25 cellular contexts compared by ENCODE assay signal in the genomic region with DNA sequence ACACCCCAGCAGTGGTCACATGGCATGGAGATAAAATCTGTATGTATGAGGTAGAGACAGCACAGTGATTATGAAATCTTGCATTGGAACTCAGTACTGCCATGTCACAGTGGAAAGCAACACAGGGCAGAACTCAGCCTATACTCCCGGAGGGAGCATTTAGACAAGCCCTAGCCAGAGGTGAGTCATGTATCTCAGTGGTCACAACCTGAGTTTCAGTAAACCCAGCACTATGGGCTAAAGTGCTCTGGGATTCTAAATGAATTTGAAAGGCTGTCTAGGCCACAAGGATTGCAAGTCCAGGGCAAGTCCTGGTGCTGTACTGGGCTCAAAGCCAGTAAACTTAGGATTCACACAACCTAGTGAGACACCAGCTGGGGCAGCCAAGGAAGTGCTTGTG.
DNase-seq lines count a peak whose midpoint lies in the region; ATAC-seq, FAIRE-seq and TF ChIP-seq lines count a peak whose summit lies in the region.
"Had no signal": no experiment of that assay in that cellular context is flagged by ENCODE, and none has a peak within 500 bp of the region (broad histone marks: within the 10 kb centered on the region; RNA-seq: fewer than 3 reads in every experiment).

No MANE protein-coding gene starts in this region.

- H3K9me3 Mint-ChIP-seq in MCF 10A (ENCODE audit: unreplicated experiment): no peaks in the 10 kb centered on the region
- H3K9me3 Mint-ChIP-seq in astrocyte (ENCODE audit: unreplicated experiment): peaks cover 7% of the 10 kb centered on the region
- H3K9me3 Mint-ChIP-seq in activated naive CD4-positive, alpha-beta T cell treated with anti-CD3 and anti-CD28 coated beads, Interleukin-2, amount 50 U/mL, for 72 hours: peaks cover 20 to 27% of the 10 kb centered on the region in 2 donors
- H3K9me3 Mint-ChIP-seq: GM23338 had no signal

- WGBS in trophoblast cell (ENCODE audit: extremely low coverage, insufficient coverage, insufficient read length): no CpG with 5 or more reads among the region's 1 CpG

- no peak overlapping the region for H2AK5ac ChIP-seq in trophoblast cell (ENCODE audit: low read length)

- no peaks in the 10 kb centered on the region for H3K27me3 ChIP-seq in breast epithelium
- H3K27me3 ChIP-seq in astrocyte (ENCODE audit: insufficient read depth, low read length): no peaks in the 10 kb centered on the region
- no peaks in the 10 kb centered on the region for H3K27me3 ChIP-seq in trophoblast cell (ENCODE audit: insufficient read depth, low read length)
- H3K27me3 ChIP-seq: BLaER1 treated with 17β-estradiol and CSF1 and Interleukin-3, amounts not matched to agents 10 nM and 100 nM; MG63 had no signal

- H3K4ac ChIP-seq in trophoblast cell (ENCODE audit: low read depth, low read length): no peak overlapping the region

- CTCF ChIA-PET in MCF 10A (lab: Yijun Ruan, JAX): interaction anchor here (0.6 kb wide), 1 partner anchor 235 kb away, joined by 3 read pairs; no protein-coding TSS in a partner anchor

- no peaks in the 10 kb centered on the region for H3K36me3 ChIP-seq in breast epithelium
- H3K36me3 ChIP-seq in astrocyte (ENCODE audit: insufficient read depth, low read length): no peaks in the 10 kb centered on the region
- H3K36me3 ChIP-seq in trophoblast cell (ENCODE audit: control insufficient read depth in 1 of 2, insufficient read depth in 2 of 2, low read length in 2 of 2): no peaks in the 10 kb centered on the region
- H3K36me3 ChIP-seq: BLaER1 treated with 17β-estradiol and CSF1 and Interleukin-3, amounts not matched to agents 10 nM and 100 nM; MG63 had no signal

- H3K4me1 ChIP-seq in breast epithelium (no peaks in the 10 kb centered on the region), astrocyte (ENCODE audit: insufficient read depth, low read length) (no peaks in the 10 kb centered on the region), trophoblast cell (ENCODE audit: control insufficient read depth in 1 of 2, insufficient read depth in 2 of 2, low read length in 2 of 2) (peaks cover 0 to 5% of the 10 kb centered on the region in 2 experiments)
- H3K4me1 ChIP-seq: BLaER1 treated with 17β-estradiol and CSF1 and Interleukin-3, amounts not matched to agents 10 nM and 100 nM; Caco-2 had no signal

- no peak overlapping the region for H3K14ac ChIP-seq in trophoblast cell (ENCODE audit: low read length)

- no peak overlapping the region for H3K18ac ChIP-seq in trophoblast cell (ENCODE audit: low read length)

- no peak overlapping the region for H3K4me3 Mint-ChIP-seq in MCF 10A (ENCODE audit: unreplicated experiment)
- H3K4me3 Mint-ChIP-seq in astrocyte (ENCODE audit: unreplicated experiment): no peak overlapping the region
- H3K4me3 Mint-ChIP-seq: CD4-positive, alpha-beta memory T cell; GM23338 had no signal

- peaks cover 4% of the 10 kb centered on the region for H3K79me1 ChIP-seq in trophoblast cell (ENCODE audit: low read length)

- H3K27ac Mint-ChIP-seq in MCF 10A (ENCODE audit: low read depth, unreplicated experiment) (peak overlapping the region; percentile 7), astrocyte (ENCODE audit: unreplicated experiment) (no peak overlapping the region)
- H3K27ac Mint-ChIP-seq in activated naive CD4-positive, alpha-beta T cell treated with anti-CD3 and anti-CD28 coated beads, Interleukin-2, amount 50 U/mL, for 72 hours: no peak overlapping the region
- H3K27ac Mint-ChIP-seq: CD4-positive, alpha-beta memory T cell; GM23338 had no signal

- H3K36me3 Mint-ChIP-seq in MCF 10A (ENCODE audit: insufficient read depth, unreplicated experiment) (no peaks in the 10 kb centered on the region), astrocyte (ENCODE audit: low read depth, unreplicated experiment) (no peaks in the 10 kb centered on the region)
- H3K36me3 Mint-ChIP-seq in activated naive CD4-positive, alpha-beta T cell treated with anti-CD3 and anti-CD28 coated beads, Interleukin-2, amount 50 U/mL, for 72 hours: peaks cover 0 to 10% of the 10 kb centered on the region in 2 donors
- H3K36me3 Mint-ChIP-seq: CD4-positive, alpha-beta memory T cell had no signal

- intact Hi-C loops in MCF 10A (cut with micrococcal nuclease): no loop called here
- intact Hi-C loops in breast epithelium (cut with DNase I; ENCODE audit: low total_unique reads): no loop called here

- H3K4me3 ChIP-seq in breast epithelium: no peak overlapping the region
- H3K4me3 ChIP-seq in astrocyte (ENCODE audit: insufficient read depth, low read depth, low read length): no peak overlapping the region
- no peak overlapping the region for H3K4me3 ChIP-seq in epithelial cell of esophagus (ENCODE audit: low read length)
- no peak overlapping the region for H3K4me3 ChIP-seq in trophoblast cell (ENCODE audit: low read depth, low read length)
- H3K4me3 ChIP-seq: BLaER1 treated with 17β-estradiol and CSF1 and Interleukin-3, amounts not matched to agents 10 nM and 100 nM; GM23338; MG63 had no signal

- H3K9me3 ChIP-seq in breast epithelium: peaks cover 3 to 10% of the 10 kb centered on the region in 2 donors
- H3K9me3 ChIP-seq in astrocyte (ENCODE audit: insufficient read depth, low read depth, low read length): no peaks in the 10 kb centered on the region
- H3K9me3 ChIP-seq in trophoblast cell (ENCODE audit: insufficient read depth, low read depth, low read length): no peaks in the 10 kb centered on the region

- H2AFZ ChIP-seq in astrocyte (ENCODE audit: low read depth, low read length) (no peak overlapping the region), trophoblast cell (ENCODE audit: insufficient read depth, low read length, poor library complexity) (no peak overlapping the region)
- H2AFZ ChIP-seq: GM23338 had no signal

- DNase-seq in MCF 10A (ENCODE audit: unreplicated experiment): peak; percentile 66
- DNase-seq in breast epithelium (ENCODE audit: low spot score in 2 of 2): no peak
- DNase-seq in astrocyte (ENCODE audit: low read depth): peak; percentile 8
- DNase-seq in epithelial cell of esophagus (ENCODE audit: low read depth): peak; percentile 40
- peak; percentile 34 to 63 for DNase-seq in trophoblast cell
- no peak for DNase-seq in OCI-M2 (lab: John Stamatoyannopoulos, UW; ENCODE audit: unreplicated experiment)
- no peak for DNase-seq in activated naive CD4-positive, alpha-beta T cell treated with anti-CD3 and anti-CD28 coated beads, Interleukin-2, amount 50 U/mL, for 72 hours (ENCODE audit: low spot score in 2 of 2)
- DNase-seq: ACHN; Caco-2; CD4-positive, alpha-beta memory T cell; DMS 273 treated with DMSO at 0.1 percent for 48 hours; DMS79 treated with DMSO at 0.1 percent for 48 hours; MG63; NCI-H1417; NCI-H1694 treated with DMSO at 0.1 percent for 48 hours; NCI-H2081 treated with DMSO at 0.1 percent for 48 hours; NCI-H510A; SHP77 had no signal

- TF ChIP-seq CTCF in MCF 10A (IDR thresholded peaks at IDR 0.05; ENCODE audit: unreplicated experiment) (no peak), breast epithelium (IDR thresholded peaks at IDR 0.05) (no peak), astrocyte (IDR thresholded peaks at IDR 0.05; ENCODE audit: insufficient read depth, low read depth, low read length) (no peak), epithelial cell of esophagus (IDR thresholded peaks at IDR 0.05; ENCODE audit: insufficient read depth, low read depth, low read length, missing control alignments) (no peak)

- no peaks in the 10 kb centered on the region for H4K20me1 ChIP-seq in astrocyte (ENCODE audit: insufficient read depth, low read length)
- H4K20me1 ChIP-seq: BLaER1 treated with 17β-estradiol and CSF1 and Interleukin-3, amounts not matched to agents 10 nM and 100 nM had no signal

- no peak for FAIRE-seq in astrocyte (lab: Jason Lieb, UNC)
- FAIRE-seq: GM12891, HTR-8/SVneo had no signal

- H3K79me2 ChIP-seq in astrocyte (ENCODE audit: insufficient read depth, low read length) (no peaks in the 10 kb centered on the region), trophoblast cell (ENCODE audit: control insufficient read depth, insufficient read depth, low read length, poor library complexity) (peaks cover 2% of the 10 kb centered on the region)

- ATAC-seq in activated naive CD4-positive, alpha-beta T cell treated with anti-CD3 and anti-CD28 coated beads, Interleukin-2, amount 50 U/mL, for 72 hours: no peak
- ATAC-seq in HG03135 (IDR thresholded peaks at IDR 0.05; ENCODE audit: unreplicated experiment): no peak
- ATAC-seq: GM23338, HCT116 had no signal

- H3K4me2 ChIP-seq in astrocyte (ENCODE audit: low read length): no peak overlapping the region
- H3K4me2 ChIP-seq in trophoblast cell (ENCODE audit: low read length): no peak overlapping the region
- H3K4me2 ChIP-seq: BLaER1 treated with 17β-estradiol and CSF1 and Interleukin-3, amounts not matched to agents 10 nM and 100 nM; GM23338 had no signal

- H3K27ac ChIP-seq in breast epithelium (no peak overlapping the region), astrocyte (ENCODE audit: low read depth, low read length) (no peak overlapping the region), trophoblast cell (ENCODE audit: low read depth, low read length) (peak overlapping the region; percentile 13)
- H3K27ac ChIP-seq: 22Rv1; BLaER1 treated with 17β-estradiol and CSF1 and Interleukin-3, amounts not matched to agents 10 nM and 100 nM had no signal

- no peaks in the 10 kb centered on the region for H3K4me1 Mint-ChIP-seq in MCF 10A (ENCODE audit: insufficient read depth, unreplicated experiment)
- H3K4me1 Mint-ChIP-seq in astrocyte (ENCODE audit: low read depth, unreplicated experiment): no peaks in the 10 kb centered on the region
- H3K4me1 Mint-ChIP-seq: CD4-positive, alpha-beta memory T cell; GM23338 had no signal

- TF ChIP-seq POLR2A in breast epithelium (IDR thresholded peaks at IDR 0.05): no peak

- peak overlapping the region; percentile 56 for H4K91ac ChIP-seq in trophoblast cell (ENCODE audit: low read depth, low read length)

- no peak overlapping the region for H3K9ac ChIP-seq in astrocyte (ENCODE audit: low read length)
- no peak overlapping the region for H3K9ac ChIP-seq in trophoblast cell (ENCODE audit: low read length)
- H3K9ac ChIP-seq: BLaER1 treated with 17β-estradiol and CSF1 and Interleukin-3, amounts not matched to agents 10 nM and 100 nM had no signal

- no peak overlapping the region for H2BK120ac ChIP-seq in trophoblast cell (ENCODE audit: insufficient read depth, low read length, poor library complexity)

- no TSS peak for BruUV-seq in MCF 10A (replicated peaks; lab: Mats Ljungman, UMichigan)

- POLR2A ChIA-PET in MCF 10A (lab: Yijun Ruan, JAX): no interaction called here

- H4K8ac ChIP-seq in trophoblast cell (ENCODE audit: low read depth, low read length): no peak overlapping the region

- no peak overlapping the region for H2BK12ac ChIP-seq in trophoblast cell (ENCODE audit: low read length)

- H3K23ac ChIP-seq in trophoblast cell (ENCODE audit: low read length): no peak overlapping the region

- peak overlapping the region; percentile 45 for H2BK5ac ChIP-seq in trophoblast cell (ENCODE audit: low read depth, low read length, poor library complexity)

- H4K12ac ChIP-seq in trophoblast cell (ENCODE audit: low read depth, low read length): no peak overlapping the region

- H3K27me3 Mint-ChIP-seq in MCF 10A (ENCODE audit: insufficient read depth, unreplicated experiment): no peaks in the 10 kb centered on the region
- no peaks in the 10 kb centered on the region for H3K27me3 Mint-ChIP-seq in astrocyte (ENCODE audit: low read depth, unreplicated experiment)
- H3K27me3 Mint-ChIP-seq: CD4-positive, alpha-beta memory T cell had no signal

Comparison
In these comparisons a context has a peak if more than half of its experiments do, and no peak if none do; other contexts are left out.
1. DNase-seq: peak in MCF 10A (single experiment), astrocyte (single experiment), epithelial cell of esophagus (single experiment) and trophoblast cell (2 of 2); none in breast epithelium (0 of 2), OCI-M2 (single experiment) and activated naive CD4-positive, alpha-beta T cell treated with anti-CD3 and anti-CD28 coated beads, Interleukin-2, amount 50 U/mL, for 72 hours (0 of 2).